ENCODE assay signal across 20 cellular contexts in genomic region chr17:8622191-8622590, GRCh38. TPM values are rescaled to one million over a fixed set of nuclear protein-coding genes. Genes with fewer than 3 reads are reported as not detected.
A peak's percentile ranks its signal among the peaks of the same experiment; 100 is the strongest.
DNase-seq lines count a peak whose midpoint lies in the region; ATAC-seq and TF ChIP-seq lines count a peak whose summit lies in the region.
"Had no signal": no experiment of that assay in that cellular context is flagged by ENCODE, and none has a peak within 500 bp of the region (broad histone marks: within the 10 kb centered on the region; RNA-seq: fewer than 3 reads in every experiment).

No MANE protein-coding gene starts in this region.

- peaks cover 11% of the 10 kb centered on the region for H4K20me1 ChIP-seq in osteoblast (ENCODE audit: insufficient read depth, low read length)

- peak overlapping the region; percentile 32 for H3K4me3 Mint-ChIP-seq in activated naive CD8-positive, alpha-beta T cell treated with anti-CD3 and anti-CD28 coated beads, Interleukin-2, amount 50 U/mL, for 24 hours
- no peak overlapping the region for H3K4me3 Mint-ChIP-seq in activated naive CD8-positive, alpha-beta T cell treated with anti-CD3 and anti-CD28 coated beads for 36 hours
- H3K4me3 Mint-ChIP-seq in brain: peak overlapping the region in 4 of 5 experiments; percentile 2 to 50 (median 26)
- no peak overlapping the region for H3K4me3 Mint-ChIP-seq in stimulated activated memory B cell treated with anti-CD40 and anti-IgM and Interleukin-4, amounts not matched to agents 10 μg/mL and 1 μg/mL and 100 μg/mL, for 72 hours
- H3K4me3 Mint-ChIP-seq: CD8-positive, alpha-beta memory T cell; GM23338; IgD-negative memory B cell had no signal

- no peak overlapping the region for H2AFZ ChIP-seq in osteoblast (ENCODE audit: low read length)
- H2AFZ ChIP-seq: GM23338 had no signal

- H3K27me3 Mint-ChIP-seq in activated naive CD8-positive, alpha-beta T cell treated with anti-CD3 and anti-CD28 coated beads, Interleukin-2, amount 50 U/mL, for 24 hours: peaks cover 54% of the 10 kb centered on the region
- H3K27me3 Mint-ChIP-seq in activated naive CD8-positive, alpha-beta T cell treated with anti-CD3 and anti-CD28 coated beads for 36 hours: peaks cover 23% of the 10 kb centered on the region
- H3K27me3 Mint-ChIP-seq in brain: peaks cover 2% of the 10 kb centered on the region
- peaks cover 43% of the 10 kb centered on the region for H3K27me3 Mint-ChIP-seq in stimulated activated memory B cell treated with anti-CD40 and anti-IgM and Interleukin-4, amounts not matched to agents 10 μg/mL and 1 μg/mL and 100 μg/mL, for 72 hours

- TF ChIP-seq CTCF in brain (conservative IDR thresholded peaks at IDR 0.05) (no peak), osteoblast (IDR thresholded peaks at IDR 0.05; ENCODE audit: extremely low read depth, low read depth, low read length) (no peak), transverse colon (IDR thresholded peaks at IDR 0.05) (no peak)

- peaks cover 50% of the 10 kb centered on the region for H3K79me2 ChIP-seq in osteoblast (ENCODE audit: insufficient read depth, low read length)

- in situ Hi-C loops in transverse colon (cut with MboI; ENCODE audit: low pct_ligation_motif_present in 1 of 4, low pct_unique_long_range_greater_than_20kb in 1 of 4, low sequenced_read_pairs in 3 of 4): no loop called here

- H3K9me3 Mint-ChIP-seq in activated naive CD8-positive, alpha-beta T cell treated with anti-CD3 and anti-CD28 coated beads, Interleukin-2, amount 50 U/mL, for 24 hours: no peaks in the 10 kb centered on the region
- H3K9me3 Mint-ChIP-seq in activated naive CD8-positive, alpha-beta T cell treated with anti-CD3 and anti-CD28 coated beads for 36 hours: no peaks in the 10 kb centered on the region
- peaks cover 6 to 24% (median 12%) of the 10 kb centered on the region in 5 experiments for H3K9me3 Mint-ChIP-seq in brain
- H3K9me3 Mint-ChIP-seq in stimulated activated memory B cell treated with anti-CD40 and anti-IgM and Interleukin-4, amounts not matched to agents 10 μg/mL and 1 μg/mL and 100 μg/mL, for 72 hours: no peaks in the 10 kb centered on the region
- H3K9me3 Mint-ChIP-seq: CD8-positive, alpha-beta memory T cell; GM23338 had no signal

- no peak overlapping the region for H3K27ac ChIP-seq in osteoblast (ENCODE audit: low read depth, low read length)
- peak overlapping the region; percentile 36 to 49 for H3K27ac ChIP-seq in aorta (ENCODE audit: low read depth in 1 of 2, low read length in 2 of 2)
- no peak overlapping the region for H3K27ac ChIP-seq in transverse colon
- H3K27ac ChIP-seq: BLaER1 treated with 17β-estradiol and CSF1 and Interleukin-3, amounts not matched to agents 10 nM and 100 nM; HL-60 had no signal

- H3K27me3 ChIP-seq in osteoblast (ENCODE audit: insufficient read depth, low read length) (no peaks in the 10 kb centered on the region), aorta (ENCODE audit: control insufficient read depth in 1 of 2, insufficient read depth in 2 of 2, low read length in 1 of 2) (no peaks in the 10 kb centered on the region), transverse colon (peaks cover 4% of the 10 kb centered on the region)

- peak overlapping the region; percentile 26 for H3K27ac Mint-ChIP-seq in activated naive CD8-positive, alpha-beta T cell treated with anti-CD3 and anti-CD28 coated beads, Interleukin-2, amount 50 U/mL, for 24 hours
- H3K27ac Mint-ChIP-seq in activated naive CD8-positive, alpha-beta T cell treated with anti-CD3 and anti-CD28 coated beads for 36 hours: no peak overlapping the region
- peak overlapping the region in 2 of 5 experiments; percentile 28 to 37 for H3K27ac Mint-ChIP-seq in brain
- no peak overlapping the region for H3K27ac Mint-ChIP-seq in stimulated activated memory B cell treated with anti-CD40 and anti-IgM and Interleukin-4, amounts not matched to agents 10 μg/mL and 1 μg/mL and 100 μg/mL, for 72 hours
- H3K27ac Mint-ChIP-seq: IgD-negative memory B cell had no signal

- no peak for TF ChIP-seq POLR2A in transverse colon (IDR thresholded peaks at IDR 0.05)

- H3K4me3 ChIP-seq in osteoblast (ENCODE audit: insufficient read depth, low read length) (no peak overlapping the region), aorta (ENCODE audit: low read length in 2 of 2) (peak overlapping the region; percentile 46 to 84), transverse colon (no peak overlapping the region)
- H3K4me3 ChIP-seq: BLaER1 treated with 17β-estradiol and CSF1 and Interleukin-3, amounts not matched to agents 10 nM and 100 nM; GM23338 had no signal

- H3K36me3 ChIP-seq in osteoblast (ENCODE audit: insufficient read depth, low read length) (no peaks in the 10 kb centered on the region), aorta (ENCODE audit: control insufficient read depth in 1 of 2, insufficient read depth in 2 of 2, low read length in 1 of 2) (peaks cover 0 to 3% of the 10 kb centered on the region in 2 donors), transverse colon (no peaks in the 10 kb centered on the region)

- H3K4me1 ChIP-seq in osteoblast (ENCODE audit: insufficient read depth, low read length): peaks cover 31% of the 10 kb centered on the region
- H3K4me1 ChIP-seq in aorta (ENCODE audit: control insufficient read depth in 1 of 2, insufficient read depth in 2 of 2, low read length in 2 of 2): peaks cover under 1 to 6% of the 10 kb centered on the region in 2 donors
- no peaks in the 10 kb centered on the region for H3K4me1 ChIP-seq in transverse colon

- peaks cover 23% of the 10 kb centered on the region for H3K4me1 Mint-ChIP-seq in activated naive CD8-positive, alpha-beta T cell treated with anti-CD3 and anti-CD28 coated beads, Interleukin-2, amount 50 U/mL, for 24 hours
- H3K4me1 Mint-ChIP-seq in activated naive CD8-positive, alpha-beta T cell treated with anti-CD3 and anti-CD28 coated beads for 36 hours: peaks cover 19% of the 10 kb centered on the region
- H3K4me1 Mint-ChIP-seq in brain: peaks cover 68% of the 10 kb centered on the region
- peaks cover 17% of the 10 kb centered on the region for H3K4me1 Mint-ChIP-seq in stimulated activated memory B cell treated with anti-CD40 and anti-IgM and Interleukin-4, amounts not matched to agents 10 μg/mL and 1 μg/mL and 100 μg/mL, for 72 hours
- H3K4me1 Mint-ChIP-seq: CD8-positive, alpha-beta memory T cell had no signal

- no peaks in the 10 kb centered on the region for H3K36me3 Mint-ChIP-seq in activated naive CD8-positive, alpha-beta T cell treated with anti-CD3 and anti-CD28 coated beads, Interleukin-2, amount 50 U/mL, for 24 hours (ENCODE audit: low read depth)
- peaks cover 6% of the 10 kb centered on the region for H3K36me3 Mint-ChIP-seq in activated naive CD8-positive, alpha-beta T cell treated with anti-CD3 and anti-CD28 coated beads for 36 hours
- H3K36me3 Mint-ChIP-seq in brain: peaks cover 77% of the 10 kb centered on the region
- H3K36me3 Mint-ChIP-seq in stimulated activated memory B cell treated with anti-CD40 and anti-IgM and Interleukin-4, amounts not matched to agents 10 μg/mL and 1 μg/mL and 100 μg/mL, for 72 hours: no peaks in the 10 kb centered on the region

- H3K9me3 ChIP-seq in osteoblast (ENCODE audit: low read depth, low read length) (no peaks in the 10 kb centered on the region), aorta (ENCODE audit: control insufficient read depth, low read length) (no peaks in the 10 kb centered on the region), transverse colon (no peaks in the 10 kb centered on the region)

- 2 to 5% methylated on average over 4 of the region's 4 CpGs for WGBS in aorta, 2 donors
- 78 to 81% methylated on average over 4 of the region's 4 CpGs for WGBS in transverse colon (ENCODE audit: low coverage in 1 of 2), 2 donors

- intact Hi-C loops in aorta (cut with DNase I) (loop anchor here in 1 of 2 donors (5.0 kb wide), 2 partner anchors 50 to 185 kb away; partner anchors contain the start of gene NDEL1), transverse colon (cut with DNase I; ENCODE audit: low total_unique reads) (no loop called here)

- H3K4me2 ChIP-seq in osteoblast (ENCODE audit: insufficient read depth, low read length): peak overlapping the region; percentile 19
- H3K4me2 ChIP-seq: GM23338 had no signal

- ATAC-seq in activated naive CD8-positive, alpha-beta T cell treated with anti-CD3 and anti-CD28 coated beads, Interleukin-2, amount 50 U/mL, for 24 hours: no peak
- ATAC-seq in aorta (ENCODE audit: low FRiP score) (no peak), GM21619 (IDR thresholded peaks at IDR 0.05; ENCODE audit: unreplicated experiment) (no peak)
- ATAC-seq in stimulated activated memory B cell treated with anti-CD40 and anti-IgM and Interleukin-4, amounts not matched to agents 10 μg/mL and 1 μg/mL and 100 μg/mL, for 72 hours: no peak
- ATAC-seq: GM23338, HCT116, Panc1 had no signal

- DNase-seq in activated naive CD8-positive, alpha-beta T cell treated with anti-CD3 and anti-CD28 coated beads, Interleukin-2, amount 50 U/mL, for 24 hours: no peak
- DNase-seq in activated naive CD8-positive, alpha-beta T cell treated with anti-CD3 and anti-CD28 coated beads for 36 hours: no peak
- no peak for DNase-seq in osteoblast (ENCODE audit: insufficient read length, low spot score, missing footprints)
- no peak for DNase-seq in aorta
- no peak for DNase-seq in transverse colon
- DNase-seq: CD8-positive, alpha-beta memory T cell; DMS79 treated with DMSO at 0.1 percent for 48 hours; NCI-H1436 treated with DMSO at 0.1 percent for 48 hours; NCI-H2081 treated with DMSO at 0.1 percent for 48 hours; NCI-H510A; NCI-H774 had no signal

- TF ChIP-seq EP300 in transverse colon (IDR thresholded peaks at IDR 0.05; ENCODE audit: low read depth): no peak

RNA-seq across cellular contexts. Expression of gene MYH10, which starts 8.3 kb away (rescaled TPM):
- 10 to 100 TPM; 20.1 to 22.3 TPM for total RNA-seq in activated naive CD8-positive, alpha-beta T cell treated with anti-CD3 and anti-CD28 coated beads for 36 hours
- polyA plus RNA-seq in brain (ENCODE audit: insufficient read depth, low read depth, low replicate concordance): 41.5 TPM
- total RNA-seq in osteoblast: 40.9 and 41.5 TPM in 2 replicates
- 1,000 to 10,000 TPM; 1,394 to 1,963 TPM for total RNA-seq in aorta
- 100 to 1,000 TPM; 205 to 244 TPM for polyA plus RNA-seq in aorta
- 10 to 100 TPM in 1 of 4 donors, 1 to 10 TPM in 3; 3.7 to 71.2 (median 8.3) TPM for total RNA-seq in transverse colon

Comparison
In these comparisons a context has a peak if more than half of its experiments do, and no peak if none do; other contexts are left out.
1. H3K4me3 Mint-ChIP-seq: peak in activated naive CD8-positive, alpha-beta T cell treated with anti-CD3 and anti-CD28 coated beads, Interleukin-2, amount 50 U/mL, for 24 hours (single experiment) and brain (4 of 5); none in activated naive CD8-positive, alpha-beta T cell treated with anti-CD3 and anti-CD28 coated beads for 36 hours (single experiment) and stimulated activated memory B cell treated with anti-CD40 and anti-IgM and Interleukin-4, amounts not matched to agents 10 μg/mL and 1 μg/mL and 100 μg/mL, for 72 hours (single experiment).
2. H3K27ac ChIP-seq: peak in aorta (2 of 2); none in osteoblast (single experiment) and transverse colon (0 of 4).
3. H3K4me3 ChIP-seq: peak in aorta (2 of 2); none in osteoblast (single experiment) and transverse colon (0 of 4).
4. RNA of gene MYH10, which starts 8.3 kb away (total RNA-seq): 1,394 to 1,963 TPM in aorta; 40.9 to 41.5 TPM in osteoblast, 20.1 to 22.3 TPM in activated naive CD8-positive, alpha-beta T cell treated with anti-CD3 and anti-CD28 coated beads for 36 hours and 3.7 to 71.2 TPM in transverse colon; every median in the first group is over 10 times any median in the second.